1 cellular context compared by ENCODE assay signal in genomic region chr16:89241187-89242003, GRCh38.
A peak's percentile ranks its signal among the peaks of the same experiment; 100 is the strongest.
TF ChIP-seq lines count a peak whose summit lies in the region.

No MANE protein-coding gene starts in this region.

TF ChIP-seq in HEK293, 187 proteins besides CTCF, POLR2A, EP300 and RAD21 (continued from another document and continues in another):
- TF ChIP-seq ZNF280C (tag by site-specific recombination; IDR thresholded peaks at IDR 0.05) (no peak), ZFP69B (tag by site-specific recombination; IDR thresholded peaks at IDR 0.05) (peak; percentile 14; the same call in 1 of the 2 replicates), BCL11A (tag by site-specific recombination; IDR thresholded peaks at IDR 0.05; ENCODE audit: low read depth) (no peak), GLI4 (tag by site-specific recombination; IDR thresholded peaks at IDR 0.05) (no peak), ZNF830 (tag by site-specific recombination; IDR thresholded peaks at IDR 0.05; ENCODE audit: low read depth) (no peak), ZBTB1 (tag by site-specific recombination; IDR thresholded peaks at IDR 0.05) (no peak), SP2 (tag by site-specific recombination; IDR thresholded peaks at IDR 0.05) (peak; percentile 66), ZNF596 (tag by site-specific recombination; IDR thresholded peaks at IDR 0.05) (0 out of 2 replicates have a peak, but pooled peaks have one; percentile 0), ZBTB26 (tag by site-specific recombination; optimal IDR thresholded peaks at IDR 0.05) (peak; percentile 10), EGR2 (tag by site-specific recombination; IDR thresholded peaks at IDR 0.05; ENCODE audit: low read depth) (peak; percentile 72), KLF1 (tag by site-specific recombination; IDR thresholded peaks at IDR 0.05) (no peak), ZNF585B (tag by site-specific recombination; IDR thresholded peaks at IDR 0.05) (no peak), ZNF23 (tag by site-specific recombination; IDR thresholded peaks at IDR 0.05; ENCODE audit: borderline replicate concordance) (no peak), HOXD13 (CRISPR knock-in tag; IDR thresholded peaks at IDR 0.05; ENCODE audit: borderline replicate concordance) (no peak), ZNF174 (tag by site-specific recombination; IDR thresholded peaks at IDR 0.05) (no peak), OSR2 (tag by site-specific recombination; IDR thresholded peaks at IDR 0.05) (no peak), ZFHX2 (tag by site-specific recombination; conservative IDR thresholded peaks at IDR 0.05) (peak; percentile 53), SCRT2 (tag by site-specific recombination; IDR thresholded peaks at IDR 0.05) (no peak), SP3 (tag by site-specific recombination; IDR thresholded peaks at IDR 0.05) (no peak), ZBTB21 (tag by site-specific recombination; IDR thresholded peaks at IDR 0.05) (peak; percentile 74; the same call in 1 of the 2 replicates), ZEB2 (tag by site-specific recombination; IDR thresholded peaks at IDR 0.05) (peak; percentile 17; the same call in 1 of the 2 replicates), SCRT1 (tag by site-specific recombination; IDR thresholded peaks at IDR 0.05; ENCODE audit: borderline replicate concordance) (no peak), ZNF433 (tag by site-specific recombination; IDR thresholded peaks at IDR 0.05; ENCODE audit: low read depth) (no peak), ATF2 (tag by site-specific recombination; IDR thresholded peaks at IDR 0.05; ENCODE audit: low read depth) (peak; percentile 94), ZNF624 (tag by site-specific recombination; IDR thresholded peaks at IDR 0.05) (no peak), ZNF19 (tag by site-specific recombination; IDR thresholded peaks at IDR 0.05; ENCODE audit: low read depth) (no peak), ZFP37 (tag by site-specific recombination; IDR thresholded peaks at IDR 0.05) (no peak), ZNF777 (tag by site-specific recombination; IDR thresholded peaks at IDR 0.05; ENCODE audit: borderline replicate concordance) (0 out of 2 replicates have a peak, but pooled peaks have one; percentile 36), ZNF133 (tag by site-specific recombination; IDR thresholded peaks at IDR 0.05) (no peak), INSM2 (tag by site-specific recombination; IDR thresholded peaks at IDR 0.05) (no peak), ZNF629 (tag by site-specific recombination; IDR thresholded peaks at IDR 0.05) (peak; percentile 92), ZNF449 (tag by site-specific recombination; IDR thresholded peaks at IDR 0.05) (no peak; the same call in 1 of the 2 replicates), MZF1 (tag by site-specific recombination; IDR thresholded peaks at IDR 0.05; ENCODE audit: borderline replicate concordance) (peak; percentile 63; the same call in 1 of the 2 replicates), ZNF600 (tag by site-specific recombination; IDR thresholded peaks at IDR 0.05) (peak; percentile 77), MEIS1 (CRISPR knock-in tag; IDR thresholded peaks at IDR 0.05; ENCODE audit: borderline replicate concordance) (no peak), ZNF311 (tag by site-specific recombination; IDR thresholded peaks at IDR 0.05; ENCODE audit: borderline replicate concordance) (no peak), ZNF660 (tag by site-specific recombination; IDR thresholded peaks at IDR 0.05) (peak; percentile 15; the same call in 1 of the 2 replicates), PRDM2 (tag by site-specific recombination; IDR thresholded peaks at IDR 0.05; ENCODE audit: borderline replicate concordance) (0 out of 2 replicates have a peak, but pooled peaks have one; percentile 5), ZNF768 (tag by site-specific recombination; IDR thresholded peaks at IDR 0.05) (peak; percentile 62; the same call in 1 of the 2 replicates), HOXA7 (CRISPR knock-in tag; IDR thresholded peaks at IDR 0.05; ENCODE audit: borderline replicate concordance) (no peak), ZNF549 (tag by site-specific recombination; IDR thresholded peaks at IDR 0.05) (no peak), KLF10 (tag by site-specific recombination; IDR thresholded peaks at IDR 0.05) (no peak), ZNF416 (tag by site-specific recombination; IDR thresholded peaks at IDR 0.05) (no peak), BCL6B (tag by site-specific recombination; IDR thresholded peaks at IDR 0.05) (no peak), ZNF792 (tag by site-specific recombination; IDR thresholded peaks at IDR 0.05) (peak; percentile 33; the same call in 1 of the 2 replicates), ZNF639 (tag by site-specific recombination; IDR thresholded peaks at IDR 0.05) (no peak)
